ENCODE assay signal across 20 cellular contexts in the genomic region with DNA sequence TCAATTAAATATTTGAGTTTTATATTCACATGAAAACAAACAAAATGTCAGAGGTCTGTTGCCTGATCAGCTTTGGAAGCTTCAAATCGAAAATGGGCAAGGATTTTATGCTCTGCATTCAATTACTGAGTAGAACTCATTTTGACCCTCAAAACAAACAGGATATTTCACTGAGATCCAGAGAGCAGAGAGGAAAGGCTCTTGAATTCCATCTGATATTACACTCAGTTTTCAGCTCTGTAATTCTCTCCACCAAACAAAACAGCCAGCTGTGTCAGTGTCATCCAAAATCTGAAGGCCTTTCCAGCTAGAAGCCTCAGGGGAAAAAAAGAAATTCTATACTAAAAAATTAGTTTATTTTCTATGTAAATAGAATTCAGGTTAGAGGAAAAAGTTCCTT.
"Had no signal": no experiment of that assay in that cellular context is flagged by ENCODE, and none has a peak within 500 bp of the region (broad histone marks: within the 10 kb centered on the region; RNA-seq: fewer than 3 reads in every experiment).

No MANE protein-coding gene starts in this region.

- H3K36me3 Mint-ChIP-seq: stimulated activated effector memory CD8-positive, alpha-beta T cell treated with anti-CD3 and anti-CD28 coated beads, Interleukin-12 subunit alpha, Interleukin-12 subunit beta, amount 100 ng/mL, for 72 hours had no signal

- H3K9me3 Mint-ChIP-seq: nephron progenitor cell had no signal

- H3K9me3 ChIP-seq: prostate gland, right atrium auricular region, stomach had no signal

- H3K4me3 Mint-ChIP-seq: activated CD8-positive, alpha-beta T cell treated with anti-CD3 and anti-CD28 coated beads, Interleukin-2, amount 10 ng/mL, durations not matched to agents 7 days and 5 days; nephron progenitor cell; stimulated activated effector memory CD8-positive, alpha-beta T cell treated with anti-CD3 and anti-CD28 coated beads, Interleukin-12 subunit alpha, Interleukin-12 subunit beta, amount 100 ng/mL, for 72 hours; T-helper 2 cell treated with Interferon-gamma antibody and Interleukin-4, amounts not matched to agents 5 μg/mL and 100 μg/mL, for 36 hours had no signal

- H3K4me1 ChIP-seq: prostate gland had no signal

- DNase-seq: activated CD4-positive, alpha-beta T cell treated with anti-CD3 and anti-CD28 coated beads for 48 hours; activated CD4-positive, CD25-positive, alpha-beta regulatory T cell; activated CD8-positive, alpha-beta T cell treated with anti-CD3 and anti-CD28 coated beads, Interleukin-2, amount 10 ng/mL, durations not matched to agents 7 days and 5 days; activated effector memory CD4-positive, alpha-beta T cell treated with Interleukin-2 at 50 U/mL for 16 hours; activated naive CD4-positive, alpha-beta T cell treated with anti-CD3 and anti-CD28 coated beads, Interleukin-2, amount 50 U/mL, for 16 hours; activated T-cell treated with anti-CD3 and anti-CD28 coated beads, Interleukin-2, amount 50 U/mL, for 48 hours; head of caudate nucleus; nephron progenitor cell; occipital lobe; stimulated activated CD4-positive, alpha-beta T cell treated with anti-CD3 and anti-CD28 coated beads, Interleukin-4, amount 100 ng/mL, for 24 hours; stomach; trophoblast cell had no signal

- H3K36me3 ChIP-seq: prostate gland, right atrium auricular region, stomach had no signal

- H3K4me3 ChIP-seq: lung, prostate gland, right atrium auricular region, smooth muscle cell, stomach had no signal

- H3K4me2 ChIP-seq: smooth muscle cell had no signal

- ATAC-seq: activated CD8-positive, alpha-beta T cell treated with anti-CD3 and anti-CD28 coated beads, Interleukin-2, amount 10 ng/mL, durations not matched to agents 7 days and 5 days; left lobe of liver; stimulated activated effector memory CD8-positive, alpha-beta T cell treated with anti-CD3 and anti-CD28 coated beads, Interleukin-12 subunit alpha, Interleukin-12 subunit beta, amount 100 ng/mL, for 72 hours had no signal

- H3K27ac Mint-ChIP-seq: activated CD8-positive, alpha-beta T cell treated with anti-CD3 and anti-CD28 coated beads, Interleukin-2, amount 10 ng/mL, durations not matched to agents 7 days and 5 days; nephron progenitor cell; stimulated activated effector memory CD8-positive, alpha-beta T cell treated with anti-CD3 and anti-CD28 coated beads, Interleukin-12 subunit alpha, Interleukin-12 subunit beta, amount 100 ng/mL, for 72 hours; T-helper 2 cell treated with Interferon-gamma antibody and Interleukin-4, amounts not matched to agents 5 μg/mL and 100 μg/mL, for 36 hours had no signal

- H3K4me1 Mint-ChIP-seq: stimulated activated effector memory CD8-positive, alpha-beta T cell treated with anti-CD3 and anti-CD28 coated beads, Interleukin-12 subunit alpha, Interleukin-12 subunit beta, amount 100 ng/mL, for 72 hours had no signal

- H3K27ac ChIP-seq: epithelial cell of prostate, prostate gland, right atrium auricular region had no signal

- H3K27me3 ChIP-seq: right atrium auricular region, stomach had no signal
